ENCODE assay signal across 17 cellular contexts in genomic region chr13:36352350-36352749, GRCh38. TPM values are rescaled to one million over a fixed set of nuclear protein-coding genes. Genes with fewer than 3 reads are reported as not detected.
"Had no signal": no experiment of that assay in that cellular context is flagged by ENCODE, and none has a peak within 500 bp of the region (broad histone marks: within the 10 kb centered on the region; RNA-seq: fewer than 3 reads in every experiment).

No MANE protein-coding gene starts in this region.

- H3K27me3 ChIP-seq: ascending aorta, left lung, pancreas had no signal

- H3K27ac ChIP-seq: ascending aorta, left lung, pancreas had no signal

- H3K9me3 Mint-ChIP-seq: activated naive CD8-positive, alpha-beta T cell treated with anti-CD3 and anti-CD28 coated beads, Interleukin-2, amount 10 ng/mL, durations not matched to agents 7 days and 5 days; activated T-cell treated with anti-CD3 and anti-CD28 coated beads, Interleukin-2, amount 50 U/mL, for 4 hours; memory B cell; stimulated activated naive CD8-positive, alpha-beta T cell treated with anti-CD3 and anti-CD28 coated beads, Interleukin-15, Interleukin-2, amounts not matched to agents 100 ng/mL and 50 ng/mL, for 24 hours had no signal

- ATAC-seq: activated T-cell treated with anti-CD3 and anti-CD28 coated beads, Interleukin-2, amount 50 U/mL, for 4 hours; left lung; pancreas had no signal

- FAIRE-seq: islet of Langerhans, pancreas had no signal

- H3K36me3 ChIP-seq: ascending aorta, left lung, pancreas had no signal

- H3K27ac Mint-ChIP-seq: activated naive CD8-positive, alpha-beta T cell treated with anti-CD3 and anti-CD28 coated beads, Interleukin-2, amount 10 ng/mL, durations not matched to agents 7 days and 5 days; memory B cell; stimulated activated naive CD8-positive, alpha-beta T cell treated with anti-CD3 and anti-CD28 coated beads, Interleukin-15, Interleukin-2, amounts not matched to agents 100 ng/mL and 50 ng/mL, for 24 hours had no signal

- DNase-seq: activated CD4-positive, alpha-beta T cell treated with anti-CD3 and anti-CD28 coated beads, Interleukin-2, amount 50 U/mL, for 4 hours; activated CD4-positive, CD25-positive, alpha-beta regulatory T cell treated with anti-CD3 and anti-CD28 coated beads, Interleukin-2, amount 50 U/mL, for 72 hours; activated naive CD8-positive, alpha-beta T cell treated with anti-CD3 and anti-CD28 coated beads, Interleukin-2, amount 10 ng/mL, durations not matched to agents 7 days and 5 days; activated T-cell treated with anti-CD3 and anti-CD28 coated beads, Interleukin-2, amount 50 U/mL, for 4 hours; caudate nucleus; cortex of kidney; effector CD8-positive, alpha-beta T cell; left lung; pancreas; retina; stimulated activated CD4-positive, alpha-beta T cell treated with anti-CD3 and anti-CD28 coated beads, Interleukin-15, amount 100 ng/mL, for 24 hours; stimulated activated CD4-positive, alpha-beta T cell treated with anti-CD3 and anti-CD28 coated beads, Interleukin-4, amount 100 ng/mL, for 24 hours; T-helper 9 cell had no signal

- H3K4me3 ChIP-seq: ascending aorta, left lung, pancreas had no signal

- H3K9me3 ChIP-seq: ascending aorta, left lung, pancreas had no signal

- H3K4me3 Mint-ChIP-seq: activated naive CD8-positive, alpha-beta T cell treated with anti-CD3 and anti-CD28 coated beads, Interleukin-2, amount 10 ng/mL, durations not matched to agents 7 days and 5 days; activated T-cell treated with anti-CD3 and anti-CD28 coated beads, Interleukin-2, amount 50 U/mL, for 4 hours; memory B cell; stimulated activated naive CD8-positive, alpha-beta T cell treated with anti-CD3 and anti-CD28 coated beads, Interleukin-15, Interleukin-2, amounts not matched to agents 100 ng/mL and 50 ng/mL, for 24 hours had no signal

- H3K4me1 Mint-ChIP-seq: activated naive CD8-positive, alpha-beta T cell treated with anti-CD3 and anti-CD28 coated beads, Interleukin-2, amount 10 ng/mL, durations not matched to agents 7 days and 5 days; memory B cell had no signal

- H3K36me3 Mint-ChIP-seq: activated naive CD8-positive, alpha-beta T cell treated with anti-CD3 and anti-CD28 coated beads, Interleukin-2, amount 10 ng/mL, durations not matched to agents 7 days and 5 days; memory B cell had no signal

- H3K4me1 ChIP-seq: pancreas had no signal

- H3K27me3 Mint-ChIP-seq: memory B cell had no signal

RNA-seq across cellular contexts. Expression of gene CCDC169, which starts 54.7 kb away (rescaled TPM):
- total RNA-seq: activated naive CD8-positive, alpha-beta T cell treated with anti-CD3 and anti-CD28 coated beads, Interleukin-2, amount 10 ng/mL, durations not matched to agents 7 days and 5 days had no signal
